In the genomic region with DNA sequence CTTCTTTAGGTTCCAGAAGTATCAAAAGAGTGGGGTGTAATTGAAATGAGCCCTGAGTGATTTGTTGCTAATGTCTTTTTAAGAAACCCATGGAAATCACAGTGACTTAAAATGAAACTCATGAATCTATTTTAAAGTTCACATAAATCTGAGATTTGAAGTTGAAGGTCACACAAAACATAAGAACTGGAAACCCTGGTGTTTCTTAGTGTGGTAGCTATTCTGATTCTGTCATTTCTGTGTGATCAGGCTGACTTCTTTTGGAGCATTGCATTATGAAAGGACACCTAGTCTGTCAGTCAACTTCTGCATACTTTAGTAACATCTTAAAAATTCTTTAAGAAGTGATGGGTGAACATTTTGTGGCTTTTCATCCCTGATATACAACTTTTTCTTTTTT, we compare ENCODE assay signal across 20 cellular contexts.
DNase-seq lines count a peak whose midpoint lies in the region; ATAC-seq and TF ChIP-seq lines count a peak whose summit lies in the region.
"Had no signal": no experiment of that assay in that cellular context is flagged by ENCODE, and none has a peak within 500 bp of the region (broad histone marks: within the 10 kb centered on the region; RNA-seq: fewer than 3 reads in every experiment).

No MANE protein-coding gene starts in this region.

- H3K27me3 ChIP-seq in smooth muscle cell (ENCODE audit: low read depth) = no peaks in the 10 kb centered on the region
- H3K27me3 ChIP-seq: BLaER1, SJSA1 had no signal

- H3K27ac Mint-ChIP-seq in activated CD4-positive, alpha-beta T cell treated with anti-CD3 and anti-CD28 coated beads for 36 hours = no peak overlapping the region
- H3K27ac Mint-ChIP-seq: CD8-positive, alpha-beta memory T cell had no signal

- no peaks in the 10 kb centered on the region for H3K36me3 ChIP-seq in smooth muscle cell (ENCODE audit: low read depth)
- H3K36me3 ChIP-seq: BLaER1, HAP-1, SJSA1 had no signal

- H3K27ac ChIP-seq in smooth muscle cell (ENCODE audit: low read depth) = peak overlapping the region; percentile 78
- H3K27ac ChIP-seq: BLaER1, SJSA1 had no signal

- POLR2A ChIA-PET in activated CD4-positive, alpha-beta T cell treated with anti-CD3 and anti-CD28 coated beads for 36 hours (lab: Charles Lee) = no interaction called here

- no peaks in the 10 kb centered on the region for H3K9me3 ChIP-seq in smooth muscle cell (replicated peaks; ENCODE audit: low read depth)
- H3K9me3 ChIP-seq: HAP-1, SJSA1 had no signal

- no peak for TF ChIP-seq CTCF in smooth muscle cell (IDR thresholded peaks at IDR 0.05; ENCODE audit: borderline replicate concordance, insufficient read depth, poor library complexity, severe bottlenecking)

- no peaks in the 10 kb centered on the region for H3K9me3 Mint-ChIP-seq in activated CD4-positive, alpha-beta T cell treated with anti-CD3 and anti-CD28 coated beads for 36 hours (ENCODE audit: low read depth)
- H3K9me3 Mint-ChIP-seq: CD8-positive, alpha-beta memory T cell had no signal

- intact Hi-C loops in activated CD4-positive, alpha-beta T cell treated with anti-CD3 and anti-CD28 coated beads for 36 hours (cut with DNase I, micrococcal nuclease) = no loop called here

- no peaks in the 10 kb centered on the region for H3F3A ChIP-seq in smooth muscle cell (ENCODE audit: low read depth)

- H3K36me3 Mint-ChIP-seq in activated CD4-positive, alpha-beta T cell treated with anti-CD3 and anti-CD28 coated beads for 36 hours (ENCODE audit: low read depth) = no peaks in the 10 kb centered on the region
- H3K36me3 Mint-ChIP-seq: CD8-positive, alpha-beta memory T cell had no signal

- H3K4me3 Mint-ChIP-seq in activated CD4-positive, alpha-beta T cell treated with anti-CD3 and anti-CD28 coated beads for 36 hours = no peak overlapping the region
- H3K4me3 Mint-ChIP-seq: CD8-positive, alpha-beta memory T cell had no signal

- no peak for DNase-seq in activated CD4-positive, alpha-beta T cell treated with anti-CD3 and anti-CD28 coated beads for 36 hours
- DNase-seq in activated CD4-positive, alpha-beta T cell treated with anti-CD3 and anti-CD28 coated beads, Interleukin-2, amount 50 U/mL, for 4 hours = no peak
- DNase-seq in smooth muscle cell (lab: John Stamatoyannopoulos, UW; ENCODE audit: unreplicated experiment) (no peak), T1000 (lab: John Stamatoyannopoulos, UW) (no peak)
- DNase-seq: 8988T; CD8-positive, alpha-beta memory T cell; GF-D8; Karpas-422; NCI-H187 treated with DMSO at 0.1 percent for 48 hours; NCI-H446 treated with DMSO at 0.1 percent for 48 hours; NCI-H82; RPMI8226; SW 1271 had no signal

- peaks cover 8% of the 10 kb centered on the region for H3K4me1 Mint-ChIP-seq in activated CD4-positive, alpha-beta T cell treated with anti-CD3 and anti-CD28 coated beads for 36 hours
- H3K4me1 Mint-ChIP-seq: CD8-positive, alpha-beta memory T cell had no signal

- no peak overlapping the region for H3K4me3 ChIP-seq in smooth muscle cell
- H3K4me3 ChIP-seq: BLaER1, HAP-1, SJSA1 had no signal

- H3K4me2 ChIP-seq in smooth muscle cell = no peak overlapping the region
- H3K4me2 ChIP-seq: BLaER1 had no signal

- H4K20me1 ChIP-seq in smooth muscle cell (ENCODE audit: low read depth) = no peaks in the 10 kb centered on the region
- H4K20me1 ChIP-seq: BLaER1 had no signal

- H3K4me1 ChIP-seq in smooth muscle cell (ENCODE audit: low read depth) = no peaks in the 10 kb centered on the region
- H3K4me1 ChIP-seq: BLaER1, HAP-1, SJSA1 had no signal

- no peaks in the 10 kb centered on the region for H3K79me2 ChIP-seq in smooth muscle cell (ENCODE audit: low read depth)

- CTCF ChIA-PET in activated CD4-positive, alpha-beta T cell treated with anti-CD3 and anti-CD28 coated beads for 36 hours (lab: Charles Lee) = no interaction called here

- no peaks in the 10 kb centered on the region for H3K27me3 Mint-ChIP-seq in activated CD4-positive, alpha-beta T cell treated with anti-CD3 and anti-CD28 coated beads for 36 hours

- H2AFZ ChIP-seq in smooth muscle cell (ENCODE audit: low read depth) = no peak overlapping the region

- peak; percentile 39 for ATAC-seq in activated CD4-positive, alpha-beta T cell treated with anti-CD3 and anti-CD28 coated beads for 36 hours
- ATAC-seq in GM21360 (IDR thresholded peaks at IDR 0.05; ENCODE audit: unreplicated experiment) = peak; percentile 40
- ATAC-seq in HG03442 (IDR thresholded peaks at IDR 0.05; ENCODE audit: unreplicated experiment) = peak; percentile 57
- ATAC-seq in HG02571 (IDR thresholded peaks at IDR 0.05; ENCODE audit: unreplicated experiment) = no peak
- no peak for ATAC-seq in GM19467 (IDR thresholded peaks at IDR 0.05; ENCODE audit: unreplicated experiment)

- H3K9ac ChIP-seq in smooth muscle cell (ENCODE audit: low read depth) = no peak overlapping the region
- H3K9ac ChIP-seq: BLaER1 had no signal

Comparison
In these comparisons a context has a peak if more than half of its experiments do, and no peak if none do; other contexts are left out.
1. ATAC-seq: peak in activated CD4-positive, alpha-beta T cell treated with anti-CD3 and anti-CD28 coated beads for 36 hours (single experiment), GM21360 (single experiment) and HG03442 (single experiment); none in HG02571 (single experiment) and GM19467 (single experiment).